Comparison of ENCODE assay signal across 35 cellular contexts in the genomic region with DNA sequence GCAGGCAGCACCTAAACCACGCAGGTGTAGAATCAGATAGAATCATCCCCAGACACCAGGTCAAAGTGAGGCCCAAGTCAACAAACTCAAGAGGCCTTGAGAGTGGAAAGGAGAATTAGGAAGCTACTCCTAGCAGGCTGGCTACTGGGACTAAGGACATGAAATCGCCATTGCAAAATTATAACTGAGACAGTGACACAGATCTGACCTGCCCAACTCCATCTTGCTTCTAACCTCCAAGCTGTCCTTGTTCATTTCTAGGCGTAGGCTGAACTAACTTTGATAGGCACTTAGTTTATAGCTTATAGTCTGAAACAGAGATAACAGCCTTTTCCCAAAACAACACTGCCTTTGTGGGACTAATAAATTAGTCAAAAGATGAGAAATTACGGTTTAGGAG. TPM values are rescaled to one million over a fixed set of nuclear protein-coding genes. Genes with fewer than 3 reads are reported as not detected.
"Had no signal": no experiment of that assay in that cellular context is flagged by ENCODE, and none has a peak within 500 bp of the region (broad histone marks: within the 10 kb centered on the region; RNA-seq: fewer than 3 reads in every experiment).

No MANE protein-coding gene starts in this region.

- H3K4me1 Mint-ChIP-seq: activated CD4-positive, alpha-beta T cell treated with anti-CD3 and anti-CD28 coated beads, Interleukin-2, amount 10 ng/mL, durations not matched to agents 24 days and 14 days; activated naive CD8-positive, alpha-beta T cell treated with anti-CD3 and anti-CD28 coated beads for 36 hours; activated T-helper 17 cell treated with anti-CD3 and anti-CD28 coated beads, Interleukin-2, amount 50 U/mL, for 72 hours had no signal

- H3K4me1 ChIP-seq: SJCRH30 had no signal

- H3K36me3 Mint-ChIP-seq: activated naive CD8-positive, alpha-beta T cell treated with anti-CD3 and anti-CD28 coated beads for 36 hours had no signal

- H3K4me3 Mint-ChIP-seq: activated CD4-positive, alpha-beta T cell treated with anti-CD3 and anti-CD28 coated beads, Interleukin-2, amount 10 ng/mL, durations not matched to agents 24 days and 14 days; activated CD8-positive, alpha-beta T cell treated with anti-CD3 and anti-CD28 coated beads for 36 hours; activated naive CD8-positive, alpha-beta T cell treated with anti-CD3 and anti-CD28 coated beads for 36 hours; activated T-cell treated with anti-CD3 and anti-CD28 coated beads, Interleukin-2, amount 50 U/mL, for 72 hours; activated T-helper 17 cell treated with anti-CD3 and anti-CD28 coated beads, Interleukin-2, amount 50 U/mL, for 72 hours had no signal

- H3K9me3 Mint-ChIP-seq: activated CD4-positive, alpha-beta T cell treated with anti-CD3 and anti-CD28 coated beads, Interleukin-2, amount 10 ng/mL, durations not matched to agents 24 days and 14 days; activated CD8-positive, alpha-beta T cell treated with anti-CD3 and anti-CD28 coated beads for 36 hours; activated naive CD8-positive, alpha-beta T cell treated with anti-CD3 and anti-CD28 coated beads for 36 hours; activated T-cell treated with anti-CD3 and anti-CD28 coated beads, Interleukin-2, amount 50 U/mL, for 72 hours; activated T-helper 17 cell treated with anti-CD3 and anti-CD28 coated beads, Interleukin-2, amount 50 U/mL, for 72 hours had no signal

- DNase-seq: activated CD4-positive, alpha-beta T cell treated with anti-CD3 and anti-CD28 coated beads, Interleukin-2, amount 10 ng/mL, durations not matched to agents 24 days and 14 days; activated CD4-positive, alpha-beta T cell treated with anti-CD3 and anti-CD28 coated beads, Interleukin-2, amount 50 U/mL, for 4 hours; activated CD8-positive, alpha-beta T cell treated with anti-CD3 and anti-CD28 coated beads for 36 hours; activated effector memory CD4-positive, alpha-beta T cell treated with anti-CD3 and anti-CD28 coated beads, Interleukin-2, amount 50 U/mL, for 16 hours; activated naive CD4-positive, alpha-beta T cell; activated naive CD4-positive, alpha-beta T cell treated with anti-CD3 and anti-CD28 coated beads, Interleukin-2, amount 50 U/mL, for 16 hours; activated naive CD8-positive, alpha-beta T cell treated with anti-CD3 and anti-CD28 coated beads for 36 hours; activated T-cell treated with anti-CD3 and anti-CD28 coated beads, Interleukin-2, amount 50 U/mL, for 1 hour; activated T-cell treated with anti-CD3 and anti-CD28 coated beads, Interleukin-2, amount 50 U/mL, for 72 hours; amniotic stem cell; aorta; brain microvascular endothelial cell; Karpas-422; NCI-H1048; NCI-H1105 treated with DMSO at 0.1 percent for 48 hours; NCI-H1436; NCI-H1694; NCI-H1930; NCI-H2081 treated with DMSO at 0.1 percent for 48 hours; NCI-H226; NCI-H446 treated with DMSO at 0.1 percent for 48 hours; NCI-H524; NCI-H69; NCI-H82; SHP77; SJCRH30 had no signal

- ATAC-seq: activated CD8-positive, alpha-beta T cell treated with anti-CD3 and anti-CD28 coated beads for 36 hours; activated T-cell treated with anti-CD3 and anti-CD28 coated beads, Interleukin-2, amount 50 U/mL, for 72 hours; activated T-helper 17 cell treated with anti-CD3 and anti-CD28 coated beads, Interleukin-2, amount 50 U/mL, for 72 hours; Panc1 had no signal

- H3K9me3 ChIP-seq: MG63, SJCRH30 had no signal

- H3K27me3 Mint-ChIP-seq: activated CD8-positive, alpha-beta T cell treated with anti-CD3 and anti-CD28 coated beads for 36 hours had no signal

- H3K36me3 ChIP-seq: brain microvascular endothelial cell, cardiac muscle cell, MG63, SJCRH30 had no signal

- H3K27ac Mint-ChIP-seq: activated CD4-positive, alpha-beta T cell treated with anti-CD3 and anti-CD28 coated beads, Interleukin-2, amount 10 ng/mL, durations not matched to agents 24 days and 14 days; activated CD8-positive, alpha-beta T cell treated with anti-CD3 and anti-CD28 coated beads for 36 hours; activated naive CD8-positive, alpha-beta T cell treated with anti-CD3 and anti-CD28 coated beads for 36 hours; activated T-cell treated with anti-CD3 and anti-CD28 coated beads, Interleukin-2, amount 50 U/mL, for 72 hours; activated T-helper 17 cell treated with anti-CD3 and anti-CD28 coated beads, Interleukin-2, amount 50 U/mL, for 72 hours had no signal

- H3K27me3 ChIP-seq: brain microvascular endothelial cell, cardiac muscle cell had no signal

- H3K4me3 ChIP-seq: cardiac muscle cell, MG63, SJCRH30, SK-N-MC had no signal

- H3K27ac ChIP-seq: brain microvascular endothelial cell, cardiac muscle cell, SJCRH30, SK-N-MC had no signal

RNA-seq across cellular contexts. Expression of gene ACTL7B, which starts 52.8 kb away (rescaled TPM):
- total RNA-seq: activated CD4-positive, alpha-beta T cell treated with anti-CD3 and anti-CD28 coated beads, Interleukin-2, amount 10 ng/mL, durations not matched to agents 24 days and 14 days; activated CD8-positive, alpha-beta memory T cell treated with anti-CD3 and anti-CD28 coated beads for 36 hours; activated CD8-positive, alpha-beta T cell treated with anti-CD3 and anti-CD28 coated beads for 36 hours; activated naive CD8-positive, alpha-beta T cell treated with anti-CD3 and anti-CD28 coated beads for 36 hours; aorta; cardiac muscle cell; RPMI7951; SJCRH30; T-helper 2 cell treated with Interferon-gamma antibody and Interleukin-4, amounts not matched to agents 100 ng/mL and 5 ng/mL, for 36 hours had no signal

RNA-seq across cellular contexts. Expression of gene ACTL7A, which starts 59.1 kb away (rescaled TPM):
- total RNA-seq: activated CD4-positive, alpha-beta T cell treated with anti-CD3 and anti-CD28 coated beads, Interleukin-2, amount 10 ng/mL, durations not matched to agents 24 days and 14 days; activated CD8-positive, alpha-beta memory T cell treated with anti-CD3 and anti-CD28 coated beads for 36 hours; activated CD8-positive, alpha-beta T cell treated with anti-CD3 and anti-CD28 coated beads for 36 hours; activated naive CD8-positive, alpha-beta T cell treated with anti-CD3 and anti-CD28 coated beads for 36 hours; activated T-cell treated with anti-CD3 and anti-CD28 coated beads, Interleukin-2, amount 50 U/mL, for 72 hours; activated T-helper 17 cell treated with anti-CD3 and anti-CD28 coated beads, Interleukin-2, amount 50 U/mL, for 72 hours; aorta; cardiac muscle cell; RPMI7951; SJCRH30; T-helper 1 cell treated with Interleukin-12 subunit alpha and Interleukin-12 subunit beta and Interleukin-4 antibody, amounts not matched to agents 30 ng/mL and 1 ng/mL, for 36 hours; T-helper 2 cell treated with Interferon-gamma antibody and Interleukin-4, amounts not matched to agents 100 ng/mL and 5 ng/mL, for 36 hours had no signal
